ENCODE assay signal across 9 cellular contexts in genomic region chr5:42949348-42950090, GRCh38.
DNase-seq lines count a peak whose midpoint lies in the region; ATAC-seq and TF ChIP-seq lines count a peak whose summit lies in the region.
"Had no signal": no experiment of that assay in that cellular context is flagged by ENCODE, and none has a peak within 500 bp of the region (broad histone marks: within the 10 kb centered on the region; RNA-seq: fewer than 3 reads in every experiment).

No MANE protein-coding gene starts in this region.

- TF ChIP-seq CTCF in fibroblast of the aortic adventitia (IDR thresholded peaks at IDR 0.05; ENCODE audit: insufficient read depth, low read length) (peak; percentile 61), mesothelial cell of epicardium (IDR thresholded peaks at IDR 0.05; ENCODE audit: unreplicated experiment) (no peak)

- H3K27ac Mint-ChIP-seq in activated T-cell treated with anti-CD3 and anti-CD28 coated beads, Interleukin-2, amount 50 U/mL, for 72 hours, result peak overlapping the region; percentile 98
- H3K27ac Mint-ChIP-seq in mesothelial cell of epicardium, result no peak overlapping the region
- H3K27ac Mint-ChIP-seq: nephron had no signal

- peak; percentile 95 for DNase-seq in OCI-M1 (lab: John Stamatoyannopoulos, UW)
- DNase-seq in activated T-cell treated with anti-CD3 and anti-CD28 coated beads, Interleukin-2, amount 50 U/mL, for 72 hours, result peak; percentile 65 to 70
- peak; percentile 82 for DNase-seq in fibroblast of the aortic adventitia (ENCODE audit: low read depth)
- DNase-seq in renal cortical epithelial cell (ENCODE audit: low read depth), result peak; percentile 54
- no peak for DNase-seq in DMS153 treated with DMSO at 0.1 percent for 48 hours (lab: John Stamatoyannopoulos, UW; ENCODE audit: unreplicated experiment)
- DNase-seq in mesothelial cell of epicardium (ENCODE audit: low spot score in 2 of 2, unreplicated experiment in 2 of 2), result no peak

- H3K4me1 Mint-ChIP-seq in activated T-cell treated with anti-CD3 and anti-CD28 coated beads, Interleukin-2, amount 50 U/mL, for 72 hours (ENCODE audit: low read depth), result peaks cover 38% of the 10 kb centered on the region
- H3K4me1 Mint-ChIP-seq in mesothelial cell of epicardium, result no peaks in the 10 kb centered on the region
- H3K4me1 Mint-ChIP-seq: nephron had no signal

- peak overlapping the region; percentile 63 for H3K4me3 ChIP-seq in fibroblast of the aortic adventitia (ENCODE audit: low read depth, low read length)

- H3K36me3 Mint-ChIP-seq in activated T-cell treated with anti-CD3 and anti-CD28 coated beads, Interleukin-2, amount 50 U/mL, for 72 hours (ENCODE audit: insufficient read depth in 2 of 2), result peaks cover 7 to 8% of the 10 kb centered on the region in 2 donors
- no peaks in the 10 kb centered on the region for H3K36me3 Mint-ChIP-seq in mesothelial cell of epicardium

- peaks cover 3% of the 10 kb centered on the region for H3K27me3 Mint-ChIP-seq in activated T-cell treated with anti-CD3 and anti-CD28 coated beads, Interleukin-2, amount 50 U/mL, for 72 hours (ENCODE audit: low read depth)
- H3K27me3 Mint-ChIP-seq in mesothelial cell of epicardium (ENCODE audit: low read depth), result peaks cover 8% of the 10 kb centered on the region

- H3K9me3 Mint-ChIP-seq in activated T-cell treated with anti-CD3 and anti-CD28 coated beads, Interleukin-2, amount 50 U/mL, for 72 hours, result no peaks in the 10 kb centered on the region
- H3K9me3 Mint-ChIP-seq in mesothelial cell of epicardium, result peaks cover 4% of the 10 kb centered on the region

- peak overlapping the region; percentile 95 to 97 for H3K4me3 Mint-ChIP-seq in activated T-cell treated with anti-CD3 and anti-CD28 coated beads, Interleukin-2, amount 50 U/mL, for 72 hours
- no peak overlapping the region for H3K4me3 Mint-ChIP-seq in mesothelial cell of epicardium
- H3K4me3 Mint-ChIP-seq: nephron had no signal

- peak; percentile 69 for ATAC-seq in GM18867 (IDR thresholded peaks at IDR 0.05; ENCODE audit: unreplicated experiment)
- ATAC-seq in HG02973 (IDR thresholded peaks at IDR 0.05; ENCODE audit: unreplicated experiment), result peak; percentile 64
- peak; percentile 39 to 54 for ATAC-seq in activated T-cell treated with anti-CD3 and anti-CD28 coated beads, Interleukin-2, amount 50 U/mL, for 72 hours (replicated peaks in 1 of 2)

Comparison
In these comparisons a context has a peak if more than half of its experiments do, and no peak if none do; other contexts are left out.
1. DNase-seq: peak in OCI-M1 (single experiment), activated T-cell treated with anti-CD3 and anti-CD28 coated beads, Interleukin-2, amount 50 U/mL, for 72 hours (2 of 2), fibroblast of the aortic adventitia (single experiment) and renal cortical epithelial cell (single experiment); none in DMS153 treated with DMSO at 0.1 percent for 48 hours (single experiment) and mesothelial cell of epicardium (0 of 2).
2. Peak in every context shown above with its lines, with median percentiles within 50 percentile points of each other: ATAC-seq.